Comparison of ENCODE assay signal across 2 cellular contexts in genomic region chr4:1302159-1302558, GRCh38.
TF ChIP-seq lines count a peak whose summit lies in the region.

No MANE protein-coding gene starts in this region.

TF ChIP-seq in GM12878, 131 proteins besides CTCF, POLR2A, EP300 and RAD21:
- TF ChIP-seq TAF1 (IDR thresholded peaks at IDR 0.05; ENCODE audit: borderline replicate concordance, low read depth, low read length): no peak
- no peak for TF ChIP-seq NR2F1 (conservative IDR thresholded peaks at IDR 0.05)
- no peak for TF ChIP-seq USF2 (IDR thresholded peaks at IDR 0.05; ENCODE audit: borderline replicate concordance, low read depth, low read length)
- TF ChIP-seq BMI1 (IDR thresholded peaks at IDR 0.05; ENCODE audit: borderline replicate concordance): no peak
- no peak for TF ChIP-seq CREB1 (IDR thresholded peaks at IDR 0.05; ENCODE audit: low read depth)
- TF ChIP-seq CEBPB (IDR thresholded peaks at IDR 0.05; ENCODE audit: borderline replicate concordance in 1 of 2, low read depth in 2 of 2, low read length in 2 of 2): no peak
- no peak for TF ChIP-seq ZNF207 (IDR thresholded peaks at IDR 0.05; ENCODE audit: borderline replicate concordance)
- TF ChIP-seq, protein P1, sequence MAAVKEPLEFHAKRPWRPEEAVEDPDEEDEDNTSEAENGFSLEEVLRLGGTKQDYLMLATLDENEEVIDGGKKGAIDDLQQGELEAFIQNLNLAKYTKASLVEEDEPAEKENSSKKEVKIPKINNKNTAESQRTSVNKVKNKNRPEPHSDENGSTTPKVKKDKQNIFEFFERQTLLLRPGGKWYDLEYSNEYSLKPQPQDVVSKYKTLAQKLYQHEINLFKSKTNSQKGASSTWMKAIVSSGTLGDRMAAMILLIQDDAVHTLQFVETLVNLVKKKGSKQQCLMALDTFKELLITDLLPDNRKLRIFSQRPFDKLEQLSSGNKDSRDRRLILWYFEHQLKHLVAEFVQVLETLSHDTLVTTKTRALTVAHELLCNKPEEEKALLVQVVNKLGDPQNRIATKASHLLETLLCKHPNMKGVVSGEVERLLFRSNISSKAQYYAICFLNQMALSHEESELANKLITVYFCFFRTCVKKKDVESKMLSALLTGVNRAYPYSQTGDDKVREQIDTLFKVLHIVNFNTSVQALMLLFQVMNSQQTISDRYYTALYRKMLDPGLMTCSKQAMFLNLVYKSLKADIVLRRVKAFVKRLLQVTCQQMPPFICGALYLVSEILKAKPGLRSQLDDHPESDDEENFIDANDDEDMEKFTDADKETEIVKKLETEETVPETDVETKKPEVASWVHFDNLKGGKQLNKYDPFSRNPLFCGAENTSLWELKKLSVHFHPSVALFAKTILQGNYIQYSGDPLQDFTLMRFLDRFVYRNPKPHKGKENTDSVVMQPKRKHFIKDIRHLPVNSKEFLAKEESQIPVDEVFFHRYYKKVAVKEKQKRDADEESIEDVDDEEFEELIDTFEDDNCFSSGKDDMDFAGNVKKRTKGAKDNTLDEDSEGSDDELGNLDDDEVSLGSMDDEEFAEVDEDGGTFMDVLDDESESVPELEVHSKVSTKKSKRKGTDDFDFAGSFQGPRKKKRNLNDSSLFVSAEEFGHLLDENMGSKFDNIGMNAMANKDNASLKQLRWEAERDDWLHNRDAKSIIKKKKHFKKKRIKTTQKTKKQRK (IDR thresholded peaks at IDR 0.05; ENCODE audit: low read depth, low read length): no peak
- no peak for TF ChIP-seq EED (IDR thresholded peaks at IDR 0.05; ENCODE audit: low read depth)
- TF ChIP-seq ZNF274 (IDR thresholded peaks at IDR 0.05; ENCODE audit: insufficient read depth, insufficient read length): no peak
- no peak for TF ChIP-seq MTA2 (IDR thresholded peaks at IDR 0.05; ENCODE audit: low read depth)
- TF ChIP-seq, protein P2, sequence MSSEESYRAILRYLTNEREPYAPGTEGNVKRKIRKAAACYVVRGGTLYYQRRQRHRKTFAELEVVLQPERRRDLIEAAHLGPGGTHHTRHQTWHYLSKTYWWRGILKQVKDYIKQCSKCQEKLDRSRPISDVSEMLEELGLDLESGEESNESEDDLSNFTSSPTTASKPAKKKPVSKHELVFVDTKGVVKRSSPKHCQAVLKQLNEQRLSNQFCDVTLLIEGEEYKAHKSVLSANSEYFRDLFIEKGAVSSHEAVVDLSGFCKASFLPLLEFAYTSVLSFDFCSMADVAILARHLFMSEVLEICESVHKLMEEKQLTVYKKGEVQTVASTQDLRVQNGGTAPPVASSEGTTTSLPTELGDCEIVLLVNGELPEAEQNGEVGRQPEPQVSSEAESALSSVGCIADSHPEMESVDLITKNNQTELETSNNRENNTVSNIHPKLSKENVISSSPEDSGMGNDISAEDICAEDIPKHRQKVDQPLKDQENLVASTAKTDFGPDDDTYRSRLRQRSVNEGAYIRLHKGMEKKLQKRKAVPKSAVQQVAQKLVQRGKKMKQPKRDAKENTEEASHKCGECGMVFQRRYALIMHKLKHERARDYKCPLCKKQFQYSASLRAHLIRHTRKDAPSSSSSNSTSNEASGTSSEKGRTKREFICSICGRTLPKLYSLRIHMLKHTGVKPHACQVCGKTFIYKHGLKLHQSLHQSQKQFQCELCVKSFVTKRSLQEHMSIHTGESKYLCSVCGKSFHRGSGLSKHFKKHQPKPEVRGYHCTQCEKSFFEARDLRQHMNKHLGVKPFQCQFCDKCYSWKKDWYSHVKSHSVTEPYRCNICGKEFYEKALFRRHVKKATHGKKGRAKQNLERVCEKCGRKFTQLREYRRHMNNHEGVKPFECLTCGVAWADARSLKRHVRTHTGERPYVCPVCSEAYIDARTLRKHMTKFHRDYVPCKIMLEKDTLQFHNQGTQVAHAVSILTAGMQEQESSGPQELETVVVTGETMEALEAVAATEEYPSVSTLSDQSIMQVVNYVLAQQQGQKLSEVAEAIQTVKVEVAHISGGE (CRISPR knock-in tag; IDR thresholded peaks at IDR 0.05): no peak
- no peak for TF ChIP-seq POU2F2 (IDR thresholded peaks at IDR 0.05; ENCODE audit: borderline replicate concordance, low read depth, low read length)
- no peak for TF ChIP-seq ZZZ3 (IDR thresholded peaks at IDR 0.05; ENCODE audit: control insufficient read depth, insufficient read length, low read depth)
- no peak for TF ChIP-seq NR2C1 (IDR thresholded peaks at IDR 0.05)
- TF ChIP-seq JUNB (IDR thresholded peaks at IDR 0.05): no peak
- TF ChIP-seq SIN3A (IDR thresholded peaks at IDR 0.05; ENCODE audit: low read depth, low read length): no peak

TF ChIP-seq in WTC11, 78 proteins besides CTCF, POLR2A, EP300 and RAD21:
- TF ChIP-seq ZNF263 (CRISPR knock-in tag; IDR thresholded peaks at IDR 0.05; ENCODE audit: low read depth): no peak
- TF ChIP-seq ZNF232 (CRISPR knock-in tag; IDR thresholded peaks at IDR 0.05): no peak
- TF ChIP-seq ATF1 (CRISPR knock-in tag; IDR thresholded peaks at IDR 0.05): no peak
- no peak for TF ChIP-seq GTF2I (CRISPR knock-in tag; conservative IDR thresholded peaks at IDR 0.05)
- TF ChIP-seq RORB (CRISPR knock-in tag; IDR thresholded peaks at IDR 0.05): no peak
- TF ChIP-seq, protein P3, sequence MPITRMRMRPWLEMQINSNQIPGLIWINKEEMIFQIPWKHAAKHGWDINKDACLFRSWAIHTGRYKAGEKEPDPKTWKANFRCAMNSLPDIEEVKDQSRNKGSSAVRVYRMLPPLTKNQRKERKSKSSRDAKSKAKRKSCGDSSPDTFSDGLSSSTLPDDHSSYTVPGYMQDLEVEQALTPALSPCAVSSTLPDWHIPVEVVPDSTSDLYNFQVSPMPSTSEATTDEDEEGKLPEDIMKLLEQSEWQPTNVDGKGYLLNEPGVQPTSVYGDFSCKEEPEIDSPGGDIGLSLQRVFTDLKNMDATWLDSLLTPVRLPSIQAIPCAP (CRISPR knock-in tag; IDR thresholded peaks at IDR 0.05): no peak
- TF ChIP-seq ZNF671 (CRISPR knock-in tag; IDR thresholded peaks at IDR 0.05): no peak
- no peak for TF ChIP-seq HMGA2 (CRISPR knock-in tag; IDR thresholded peaks at IDR 0.05)
- TF ChIP-seq SMAD3 (CRISPR knock-in tag; IDR thresholded peaks at IDR 0.05; ENCODE audit: borderline replicate concordance): no peak
- TF ChIP-seq EMX1 (CRISPR knock-in tag; IDR thresholded peaks at IDR 0.05): no peak
- no peak for TF ChIP-seq RELA (CRISPR knock-in tag; IDR thresholded peaks at IDR 0.05; ENCODE audit: borderline replicate concordance)
- no peak for TF ChIP-seq ZNF423 (CRISPR knock-in tag; IDR thresholded peaks at IDR 0.05)
- no peak for TF ChIP-seq KAT7 (CRISPR knock-in tag; IDR thresholded peaks at IDR 0.05; ENCODE audit: borderline replicate concordance)
